In genomic region chr11:68121067-68121899, GRCh38 we compare ENCODE assay signal across 8 cellular contexts. TPM values are rescaled to one million over a fixed set of nuclear protein-coding genes. Genes with fewer than 3 reads are reported as not detected.
DNase-seq lines count a peak whose midpoint lies in the region; ATAC-seq and TF ChIP-seq lines count a peak whose summit lies in the region.

CHKA (minus strand) TSS chr11:68121388; CDS start chr11:68121177, 211 bp downstream.

- H3K27me3 ChIP-seq in Panc1 (ENCODE audit: control insufficient read depth, insufficient read depth, low read length) = no peaks in the 10 kb centered on the region
- no peaks in the 10 kb centered on the region for H3K27me3 ChIP-seq in esophagus (ENCODE audit: control insufficient read depth in 1 of 2, insufficient read depth in 2 of 2, low read length in 2 of 2)
- no peaks in the 10 kb centered on the region for H3K27me3 ChIP-seq in muscle layer of colon (ENCODE audit: control insufficient read depth in 1 of 2, insufficient read depth in 2 of 2, low read length in 2 of 2)

- WGBS in esophagus, 2 donors = 0 to 1% methylated on average over 50 to 107 of the region's 107 CpGs

- CTCF ChIA-PET in Panc1 (lab: Charles Lee) = interaction anchor here (0.6 kb wide), 1 partner anchor 61 kb away, joined by 3 read pairs; no protein-coding TSS in a partner anchor

- no TSS peak for BruUV-seq in Panc1 (replicated peaks; lab: Mats Ljungman, UMichigan)

- TF ChIP-seq CTCF in Panc1 (IDR thresholded peaks at IDR 0.05) = no peak

- ATAC-seq in GM21576 (IDR thresholded peaks at IDR 0.05; ENCODE audit: unreplicated experiment) (peak; percentile 80), Panc1 (peak; percentile 93)
- ATAC-seq in activated T-cell treated with anti-CD3 and anti-CD28 coated beads, Interleukin-2, amount 50 U/mL, for 4 hours = peak; percentile 93 to 96

- H3K9me3 Mint-ChIP-seq in IgD-negative memory B cell = no peaks in the 10 kb centered on the region
- no peaks in the 10 kb centered on the region for H3K9me3 Mint-ChIP-seq in activated T-cell treated with anti-CD3 and anti-CD28 coated beads, Interleukin-2, amount 50 U/mL, for 4 hours

- peak within 1 kb of the TSS; percentile 84 to 97 (median 90) for H3K4me3 Mint-ChIP-seq in IgD-negative memory B cell
- peak within 1 kb of the TSS; percentile 74 for H3K4me3 Mint-ChIP-seq in activated T-cell treated with anti-CD3 and anti-CD28 coated beads, Interleukin-2, amount 50 U/mL, for 4 hours

- peak within 1 kb of the TSS; percentile 76 to 86 (median 82) for H3K27ac Mint-ChIP-seq in IgD-negative memory B cell

- H3K4me3 ChIP-seq in Panc1 (ENCODE audit: low read depth in 2 of 2, low read length in 2 of 2) = peak within 1 kb of the TSS; percentile 86 to 98
- H3K4me3 ChIP-seq in esophagus (ENCODE audit: low read depth in 1 of 2, low read length in 2 of 2) = peak within 1 kb of the TSS; percentile 61 to 77
- peak within 1 kb of the TSS; percentile 47 to 78 for H3K4me3 ChIP-seq in muscle layer of colon (ENCODE audit: low read depth in 1 of 2, low read length in 2 of 2)

- H3K36me3 Mint-ChIP-seq in IgD-negative memory B cell = peaks cover 1% of the 10 kb centered on the region
- no peaks in the 10 kb centered on the region for H3K36me3 Mint-ChIP-seq in activated T-cell treated with anti-CD3 and anti-CD28 coated beads, Interleukin-2, amount 50 U/mL, for 4 hours (ENCODE audit: insufficient read depth)

- POLR2A ChIA-PET in Panc1 (lab: Charles Lee) = interaction anchor here (0.6 kb wide), 2 partner anchors 86 to 471 kb away, joined by 4 to 7 read pairs; partner anchors contain the start of gene ACY3

- H3K9ac ChIP-seq in muscle layer of colon (ENCODE audit: low read length) = peak within 1 kb of the TSS; percentile 50

- intact Hi-C loops in Panc1 (cut with micrococcal nuclease; ENCODE audit: unreplicated experiment) = no loop called here

- DNase-seq in DMS53 (lab: John Stamatoyannopoulos, UW) = peak; percentile 98
- no peak for DNase-seq in Panc1 (ENCODE audit: low read depth, low spot score)
- DNase-seq in activated T-cell treated with anti-CD3 and anti-CD28 coated beads, Interleukin-2, amount 50 U/mL, for 4 hours = peak; percentile 83
- DNase-seq in stimulated activated CD8-positive, alpha-beta memory T cell treated with anti-CD3 and anti-CD28 coated beads, Interleukin-7, amount 100 ng/mL, for 1 hour (ENCODE audit: low read depth in 2 of 2) = peak; percentile 65 to 68

- H3K4me1 ChIP-seq in Panc1 (ENCODE audit: control insufficient read depth, insufficient read depth, low read length) (peaks cover 69% of the 10 kb centered on the region), esophagus (ENCODE audit: control insufficient read depth in 2 of 2, insufficient read depth in 2 of 2, low read length in 1 of 2) (peaks cover 0 to 7% of the 10 kb centered on the region in 2 donors), muscle layer of colon (ENCODE audit: insufficient read depth, low read length) (peaks cover 25% of the 10 kb centered on the region)

- no peaks in the 10 kb centered on the region for H3K27me3 Mint-ChIP-seq in IgD-negative memory B cell
- no peaks in the 10 kb centered on the region for H3K27me3 Mint-ChIP-seq in activated T-cell treated with anti-CD3 and anti-CD28 coated beads, Interleukin-2, amount 50 U/mL, for 4 hours (ENCODE audit: low read depth)

- in situ Hi-C loops in Panc1 (cut with HindIII; ENCODE audit: low pct_unique_long_range_greater_than_20kb, low sequenced_read_pairs) = no loop called here

- H3K27ac ChIP-seq in Panc1 (ENCODE audit: low read length) (peak within 1 kb of the TSS; percentile 96), esophagus (ENCODE audit: low read depth in 2 of 2, low read length in 1 of 2) (peak within 1 kb of the TSS; percentile 93 to 94), muscle layer of colon (ENCODE audit: low read depth, low read length) (peak within 1 kb of the TSS; percentile 99)

- H3K9me3 ChIP-seq in Panc1 (ENCODE audit: control insufficient read depth, insufficient read depth, low read depth, low read length) = no peaks in the 10 kb centered on the region
- H3K9me3 ChIP-seq in esophagus (ENCODE audit: control insufficient read depth in 2 of 2, insufficient read depth in 1 of 2, low read depth in 1 of 2, low read length in 1 of 2) = no peaks in the 10 kb centered on the region
- no peaks in the 10 kb centered on the region for H3K9me3 ChIP-seq in muscle layer of colon (ENCODE audit: low read length)

- H3K4me1 Mint-ChIP-seq in IgD-negative memory B cell = peaks cover 14 to 15% (median 15%) of the 10 kb centered on the region in 3 donors
- H3K4me1 Mint-ChIP-seq in activated T-cell treated with anti-CD3 and anti-CD28 coated beads, Interleukin-2, amount 50 U/mL, for 4 hours (ENCODE audit: low read depth) = peaks cover 7% of the 10 kb centered on the region

- H3K36me3 ChIP-seq in Panc1 (ENCODE audit: control insufficient read depth, insufficient read depth, low read length) = no peaks in the 10 kb centered on the region; the same call in 1 of the 2 replicates
- H3K36me3 ChIP-seq in esophagus (ENCODE audit: control insufficient read depth in 2 of 2, insufficient read depth in 2 of 2, low read length in 1 of 2) = no peaks in the 10 kb centered on the region
- H3K36me3 ChIP-seq in muscle layer of colon (ENCODE audit: insufficient read depth, low read length) = no peaks in the 10 kb centered on the region

RNA-seq across cellular contexts. Expression of gene CHKA, which starts in this region (rescaled TPM):
- polyA plus RNA-seq in IgD-negative memory B cell (2.4 TPM), esophagus (1 to 10 TPM; 3.7 to 7.3 TPM)
- 136 TPM for total RNA-seq in Panc1 (2021; ENCODE audit: unreplicated experiment)
- 60.6 TPM for polyA plus RNA-seq in Panc1 (2012; ENCODE audit: insufficient read length)
- total RNA-seq in activated T-cell treated with anti-CD3 and anti-CD28 coated beads, Interleukin-2, amount 50 U/mL, for 4 hours = 10 to 100 TPM; 15.1 to 20.2 (median 18.9) TPM
